9 cellular contexts compared by ENCODE assay signal in genomic region chr1:19447550-19447949, GRCh38. TPM values are rescaled to one million over a fixed set of nuclear protein-coding genes. Genes with fewer than 3 reads are reported as not detected.
A peak's percentile ranks its signal among the peaks of the same experiment; 100 is the strongest.
DNase-seq lines count a peak whose midpoint lies in the region; ATAC-seq and TF ChIP-seq lines count a peak whose summit lies in the region.
"Had no signal": no experiment of that assay in that cellular context is flagged by ENCODE, and none has a peak within 500 bp of the region (broad histone marks: within the 10 kb centered on the region; RNA-seq: fewer than 3 reads in every experiment).

No MANE protein-coding gene starts in this region.

- no peaks in the 10 kb centered on the region for H3K27me3 ChIP-seq in CD4-positive, CD25-positive, alpha-beta regulatory T cell (ENCODE audit: control insufficient read depth, insufficient read depth, low read length)
- H3K27me3 ChIP-seq in hepatocyte = no peaks in the 10 kb centered on the region

- no peak for DNase-seq in CD4-positive, CD25-positive, alpha-beta regulatory T cell
- DNase-seq in T-helper 17 cell = no peak
- DNase-seq in hepatocyte (ENCODE audit: low spot score) = no peak
- DNase-seq in T-helper 9 cell = no peak
- DNase-seq in T1000 (lab: John Stamatoyannopoulos, UW) = no peak
- DNase-seq in middle frontal gyrus (ENCODE audit: extremely low spot score, low spot score) = no peak
- no peak for DNase-seq in HCEC 1CT
- DNase-seq: occipital lobe had no signal

- H3K9me3 ChIP-seq in CD4-positive, CD25-positive, alpha-beta regulatory T cell (ENCODE audit: control insufficient read depth in 2 of 2, low read length in 2 of 2) = no peaks in the 10 kb centered on the region
- H3K9me3 ChIP-seq in T-helper 17 cell (ENCODE audit: control insufficient read depth, low read length, poor library complexity, severe bottlenecking) = no peaks in the 10 kb centered on the region
- H3K9me3 ChIP-seq in hepatocyte (ENCODE audit: low read depth) = no peaks in the 10 kb centered on the region

- H3K4me1 Mint-ChIP-seq in CD4-positive, CD25-positive, alpha-beta regulatory T cell = peaks cover 19 to 93% (median 69%) of the 10 kb centered on the region in 4 donors
- peaks cover 68% of the 10 kb centered on the region for H3K4me1 Mint-ChIP-seq in T-helper 17 cell

- peaks cover 26% of the 10 kb centered on the region for H3K36me3 ChIP-seq in CD4-positive, CD25-positive, alpha-beta regulatory T cell (ENCODE audit: control insufficient read depth, insufficient read depth, low read length)
- no peaks in the 10 kb centered on the region for H3K36me3 ChIP-seq in hepatocyte (replicated peaks; ENCODE audit: insufficient read depth, low read depth)

- no peak overlapping the region for H3K4me3 ChIP-seq in CD4-positive, CD25-positive, alpha-beta regulatory T cell (ENCODE audit: low read depth, low read length)
- H3K4me3 ChIP-seq in hepatocyte (no peak overlapping the region), skin epidermis (no peak overlapping the region)

- no peaks in the 10 kb centered on the region for H3K27me3 Mint-ChIP-seq in CD4-positive, CD25-positive, alpha-beta regulatory T cell
- H3K27me3 Mint-ChIP-seq in T-helper 17 cell = no peaks in the 10 kb centered on the region

- no peak overlapping the region for H2AFZ ChIP-seq in hepatocyte

- peaks cover 43% of the 10 kb centered on the region for H3K4me1 ChIP-seq in CD4-positive, CD25-positive, alpha-beta regulatory T cell (ENCODE audit: control insufficient read depth, insufficient read depth, low read length, poor library complexity, severe bottlenecking)
- peaks cover 56% of the 10 kb centered on the region for H3K4me1 ChIP-seq in hepatocyte (ENCODE audit: insufficient read depth)

- H3K4me2 ChIP-seq in hepatocyte = no peak overlapping the region

- H3K79me2 ChIP-seq in hepatocyte = peaks cover 92% of the 10 kb centered on the region

- no peak for TF ChIP-seq CTCF in hepatocyte (IDR thresholded peaks at IDR 0.05; ENCODE audit: poor library complexity)

- H3K9me3 Mint-ChIP-seq in CD4-positive, CD25-positive, alpha-beta regulatory T cell = no peaks in the 10 kb centered on the region

- WGBS in hepatocyte (ENCODE audit: low lambda C conversion rate, missing lambda C conversion rate) = 86% methylated on average over 9 of the region's 9 CpGs

- peak overlapping the region in 2 of 4 donors; percentile 12 to 22 for H3K4me3 Mint-ChIP-seq in CD4-positive, CD25-positive, alpha-beta regulatory T cell
- peak overlapping the region; percentile 52 for H3K4me3 Mint-ChIP-seq in T-helper 17 cell

- H3K36me3 Mint-ChIP-seq in CD4-positive, CD25-positive, alpha-beta regulatory T cell = peaks cover 10% of the 10 kb centered on the region
- no peaks in the 10 kb centered on the region for H3K36me3 Mint-ChIP-seq in T-helper 17 cell (ENCODE audit: low read depth)

- H4K20me1 ChIP-seq in hepatocyte (ENCODE audit: insufficient read depth, poor library complexity, severe bottlenecking) = peaks cover 41% of the 10 kb centered on the region

- no peak for ATAC-seq in CD4-positive, CD25-positive, alpha-beta regulatory T cell (ENCODE audit: low read depth in 2 of 2)
- no peak for ATAC-seq in T-helper 17 cell

- H3K27ac ChIP-seq in CD4-positive, CD25-positive, alpha-beta regulatory T cell (ENCODE audit: insufficient read depth, low read length, poor library complexity, severe bottlenecking) = no peak overlapping the region
- peak overlapping the region; percentile 85 for H3K27ac ChIP-seq in hepatocyte
- peak overlapping the region in 17 of 21 experiments; percentile 25 to 90 (median 73) for H3K27ac ChIP-seq in skin epidermis

- H3K9me2 ChIP-seq in hepatocyte (replicated peaks; ENCODE audit: insufficient read depth) = no peaks in the 10 kb centered on the region

- peak overlapping the region; percentile 43 to 80 (median 71) for H3K27ac Mint-ChIP-seq in CD4-positive, CD25-positive, alpha-beta regulatory T cell
- H3K27ac Mint-ChIP-seq in T-helper 17 cell = peak overlapping the region; percentile 88

RNA-seq across cellular contexts. Expression of gene CAPZB, which starts 37.8 kb away (rescaled TPM):
- total RNA-seq in CD4-positive, CD25-positive, alpha-beta regulatory T cell = 372 TPM
- 100 to 1,000 TPM; 384 to 588 (median 518) TPM for polyA plus RNA-seq in CD4-positive, CD25-positive, alpha-beta regulatory T cell
- total RNA-seq in T-helper 17 cell (100 to 1,000 TPM; 320 to 330 TPM), hepatocyte (139 and 165 TPM in 2 replicates)
- polyA plus RNA-seq in hepatocyte = 260 and 261 TPM in 2 replicates
